Comparison of ENCODE assay signal across 1 cellular context in the genomic region with DNA sequence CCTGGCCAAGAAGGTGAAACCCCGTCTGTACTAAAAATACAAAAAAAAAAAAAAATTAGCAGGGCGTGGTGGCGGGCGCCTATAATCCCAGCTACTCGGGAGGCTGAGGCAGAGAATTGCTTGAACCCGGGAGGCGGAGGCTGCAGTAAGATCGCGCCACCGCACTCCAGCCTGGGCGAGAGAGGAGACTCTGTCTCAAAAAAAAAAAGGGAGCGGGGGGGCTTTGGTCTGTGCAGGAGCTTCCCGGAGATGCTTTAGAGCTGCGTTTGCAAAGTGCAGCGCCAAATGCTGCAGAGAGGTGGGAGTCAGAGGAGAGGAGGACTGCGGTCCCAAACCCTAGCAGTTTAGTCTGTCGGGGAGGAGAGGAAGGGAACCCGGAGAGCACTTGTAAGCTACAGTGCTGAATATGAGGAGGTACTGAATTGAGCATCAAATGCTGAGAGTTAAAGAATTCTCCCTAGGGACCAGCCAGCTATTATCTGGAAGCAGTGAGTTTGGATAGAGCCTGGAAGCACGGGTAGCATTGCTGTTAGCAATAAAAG.
TF ChIP-seq lines count a peak whose summit lies in the region.

No MANE protein-coding gene starts in this region.

TF ChIP-seq in GM23338, 12 proteins besides CTCF, POLR2A, EP300 and RAD21 (continued from another document):
- no peak for TF ChIP-seq JUNB (IDR thresholded peaks at IDR 0.05; ENCODE audit: unreplicated experiment)
- TF ChIP-seq POLR2AphosphoS5 (IDR thresholded peaks at IDR 0.05; ENCODE audit: low read depth): no peak
- TF ChIP-seq ZNF331 (CRISPR knock-in tag; IDR thresholded peaks at IDR 0.05; ENCODE audit: low read depth): no peak
- no peak for TF ChIP-seq EZH2phosphoT487 (IDR thresholded peaks at IDR 0.05; ENCODE audit: unreplicated experiment)
- no peak for TF ChIP-seq STAT1 (IDR thresholded peaks at IDR 0.05; ENCODE audit: unreplicated experiment)
- no peak for TF ChIP-seq CREB1 (CRISPR knock-in tag; IDR thresholded peaks at IDR 0.05; ENCODE audit: low read depth)
- no peak for TF ChIP-seq ZNF114 (CRISPR knock-in tag; IDR thresholded peaks at IDR 0.05)
- TF ChIP-seq NANOG (IDR thresholded peaks at IDR 0.05; ENCODE audit: borderline replicate concordance): no peak
- TF ChIP-seq, protein P1, sequence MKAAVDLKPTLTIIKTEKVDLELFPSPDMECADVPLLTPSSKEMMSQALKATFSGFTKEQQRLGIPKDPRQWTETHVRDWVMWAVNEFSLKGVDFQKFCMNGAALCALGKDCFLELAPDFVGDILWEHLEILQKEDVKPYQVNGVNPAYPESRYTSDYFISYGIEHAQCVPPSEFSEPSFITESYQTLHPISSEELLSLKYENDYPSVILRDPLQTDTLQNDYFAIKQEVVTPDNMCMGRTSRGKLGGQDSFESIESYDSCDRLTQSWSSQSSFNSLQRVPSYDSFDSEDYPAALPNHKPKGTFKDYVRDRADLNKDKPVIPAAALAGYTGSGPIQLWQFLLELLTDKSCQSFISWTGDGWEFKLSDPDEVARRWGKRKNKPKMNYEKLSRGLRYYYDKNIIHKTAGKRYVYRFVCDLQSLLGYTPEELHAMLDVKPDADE (IDR thresholded peaks at IDR 0.05): no peak
- TF ChIP-seq, protein P2, sequence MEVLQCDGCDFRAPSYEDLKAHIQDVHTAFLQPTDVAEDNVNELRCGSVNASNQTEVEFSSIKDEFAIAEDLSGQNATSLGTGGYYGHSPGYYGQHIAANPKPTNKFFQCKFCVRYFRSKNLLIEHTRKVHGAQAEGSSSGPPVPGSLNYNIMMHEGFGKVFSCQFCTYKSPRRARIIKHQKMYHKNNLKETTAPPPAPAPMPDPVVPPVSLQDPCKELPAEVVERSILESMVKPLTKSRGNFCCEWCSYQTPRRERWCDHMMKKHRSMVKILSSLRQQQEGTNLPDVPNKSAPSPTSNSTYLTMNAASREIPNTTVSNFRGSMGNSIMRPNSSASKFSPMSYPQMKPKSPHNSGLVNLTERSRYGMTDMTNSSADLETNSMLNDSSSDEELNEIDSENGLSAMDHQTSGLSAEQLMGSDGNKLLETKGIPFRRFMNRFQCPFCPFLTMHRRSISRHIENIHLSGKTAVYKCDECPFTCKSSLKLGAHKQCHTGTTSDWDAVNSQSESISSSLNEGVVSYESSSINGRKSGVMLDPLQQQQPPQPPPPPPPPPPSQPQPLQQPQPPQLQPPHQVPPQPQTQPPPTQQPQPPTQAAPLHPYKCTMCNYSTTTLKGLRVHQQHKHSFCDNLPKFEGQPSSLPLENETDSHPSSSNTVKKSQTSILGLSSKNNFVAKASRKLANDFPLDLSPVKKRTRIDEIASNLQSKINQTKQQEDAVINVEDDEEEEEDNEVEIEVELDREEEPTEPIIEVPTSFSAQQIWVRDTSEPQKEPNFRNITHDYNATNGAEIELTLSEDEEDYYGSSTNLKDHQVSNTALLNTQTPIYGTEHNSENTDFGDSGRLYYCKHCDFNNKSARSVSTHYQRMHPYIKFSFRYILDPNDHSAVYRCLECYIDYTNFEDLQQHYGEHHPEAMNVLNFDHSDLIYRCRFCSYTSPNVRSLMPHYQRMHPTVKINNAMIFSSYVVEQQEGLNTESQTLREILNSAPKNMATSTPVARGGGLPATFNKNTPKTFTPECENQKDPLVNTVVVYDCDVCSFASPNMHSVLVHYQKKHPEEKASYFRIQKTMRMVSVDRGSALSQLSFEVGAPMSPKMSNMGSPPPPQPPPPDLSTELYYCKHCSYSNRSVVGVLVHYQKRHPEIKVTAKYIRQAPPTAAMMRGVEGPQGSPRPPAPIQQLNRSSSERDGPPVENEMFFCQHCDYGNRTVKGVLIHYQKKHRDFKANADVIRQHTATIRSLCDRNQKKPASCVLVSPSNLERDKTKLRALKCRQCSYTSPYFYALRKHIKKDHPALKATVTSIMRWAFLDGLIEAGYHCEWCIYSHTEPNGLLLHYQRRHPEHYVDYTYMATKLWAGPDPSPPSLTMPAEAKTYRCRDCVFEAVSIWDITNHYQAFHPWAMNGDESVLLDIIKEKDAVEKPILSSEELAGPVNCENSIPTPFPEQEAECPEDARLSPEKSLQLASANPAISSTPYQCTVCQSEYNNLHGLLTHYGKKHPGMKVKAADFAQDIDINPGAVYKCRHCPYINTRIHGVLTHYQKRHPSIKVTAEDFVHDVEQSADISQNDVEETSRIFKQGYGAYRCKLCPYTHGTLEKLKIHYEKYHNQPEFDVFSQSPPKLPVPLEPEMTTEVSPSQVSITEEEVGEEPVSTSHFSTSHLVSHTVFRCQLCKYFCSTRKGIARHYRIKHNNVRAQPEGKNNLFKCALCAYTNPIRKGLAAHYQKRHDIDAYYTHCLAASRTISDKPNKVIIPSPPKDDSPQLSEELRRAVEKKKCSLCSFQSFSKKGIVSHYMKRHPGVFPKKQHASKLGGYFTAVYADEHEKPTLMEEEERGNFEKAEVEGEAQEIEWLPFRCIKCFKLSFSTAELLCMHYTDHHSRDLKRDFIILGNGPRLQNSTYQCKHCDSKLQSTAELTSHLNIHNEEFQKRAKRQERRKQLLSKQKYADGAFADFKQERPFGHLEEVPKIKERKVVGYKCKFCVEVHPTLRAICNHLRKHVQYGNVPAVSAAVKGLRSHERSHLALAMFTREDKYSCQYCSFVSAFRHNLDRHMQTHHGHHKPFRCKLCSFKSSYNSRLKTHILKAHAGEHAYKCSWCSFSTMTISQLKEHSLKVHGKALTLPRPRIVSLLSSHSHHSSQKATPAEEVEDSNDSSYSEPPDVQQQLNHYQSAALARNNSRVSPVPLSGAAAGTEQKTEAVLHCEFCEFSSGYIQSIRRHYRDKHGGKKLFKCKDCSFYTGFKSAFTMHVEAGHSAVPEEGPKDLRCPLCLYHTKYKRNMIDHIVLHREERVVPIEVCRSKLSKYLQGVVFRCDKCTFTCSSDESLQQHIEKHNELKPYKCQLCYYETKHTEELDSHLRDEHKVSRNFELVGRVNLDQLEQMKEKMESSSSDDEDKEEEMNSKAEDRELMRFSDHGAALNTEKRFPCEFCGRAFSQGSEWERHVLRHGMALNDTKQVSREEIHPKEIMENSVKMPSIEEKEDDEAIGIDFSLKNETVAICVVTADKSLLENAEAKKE (CRISPR knock-in tag; IDR thresholded peaks at IDR 0.05): no peak
